ENCODE assay signal across 8 cellular contexts in the genomic region with DNA sequence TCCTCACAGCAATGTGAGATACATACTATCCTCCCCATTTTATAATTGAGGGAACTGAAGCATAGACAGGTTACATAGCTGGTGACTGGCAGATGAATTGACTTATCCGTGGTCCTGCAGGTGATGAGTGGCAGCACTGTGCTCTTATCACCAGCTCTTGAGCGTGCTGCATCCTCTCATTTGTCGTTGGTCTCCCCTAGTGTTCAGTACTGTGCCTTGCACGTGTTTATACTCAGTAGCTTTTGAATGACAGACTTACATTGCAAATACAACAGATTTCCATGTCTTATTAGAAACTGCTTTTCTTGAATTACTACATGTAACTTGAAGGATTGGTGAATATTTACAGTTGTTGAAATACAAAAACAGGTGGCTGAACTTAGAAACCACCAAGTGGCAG. TPM values are rescaled to one million over a fixed set of nuclear protein-coding genes. Genes with fewer than 3 reads are reported as not detected.
A peak's percentile ranks its signal among the peaks of the same experiment; 100 is the strongest.
DNase-seq lines count a peak whose midpoint lies in the region; FAIRE-seq and TF ChIP-seq lines count a peak whose summit lies in the region.
"Not testable (repeated sequence)": the region's sequence is repeated elsewhere in the genome, so short reads cannot be mapped to it uniquely, and the experiment has no call there.

No MANE protein-coding gene starts in this region.

- H3K4me2 ChIP-seq in endothelial cell of umbilical vein (ENCODE audit: insufficient read depth, low read length) = not testable (repeated sequence)

- H3K4me3 ChIP-seq in HEK293 (ENCODE audit: low read depth, low read length); endothelial cell of umbilical vein (replicated peaks in 1 of 3; ENCODE audit: insufficient read depth in 1 of 3, low read depth in 1 of 3, low read length in 3 of 3); testis: not testable (repeated sequence)

- POLR2A ChIA-PET in HEK293 (lab: Yijun Ruan, JAX); endothelial cell of umbilical vein (lab: Charles Lee): not testable (repeated sequence)

- DNase-seq in GM10266 (ENCODE audit: extremely low spot score) = peak; percentile 42
- peak; percentile 69 for DNase-seq in LHCN-M2 (ENCODE audit: low read depth)
- peak; percentile 91 for DNase-seq in RKO (ENCODE audit: low spot score)
- peak; percentile 60 for DNase-seq in activated T-cell treated with anti-CD3 and anti-CD28 coated beads, Interleukin-2, amount 50 U/mL, for 1 hour
- DNase-seq in endothelial cell of umbilical vein (ENCODE audit: low read depth, low spot score) = peak; percentile 70
- peak; percentile 25 for DNase-seq in midbrain (lab: John Stamatoyannopoulos, UW)
- DNase-seq in testis = peak; percentile 50

- 45 to 67% methylated on average over 4 of the region's 4 CpGs for WGBS in testis, 2 donors

- BruUV-seq in endothelial cell of umbilical vein (replicated peaks; lab: Mats Ljungman, UMichigan) = not testable (repeated sequence)

- TF ChIP-seq POLR2A in endothelial cell of umbilical vein (IDR thresholded peaks at IDR 0.05; ENCODE audit: low read depth, low read length); testis (IDR thresholded peaks at IDR 0.05): not testable (repeated sequence)

- not testable (repeated sequence) for H3K9ac ChIP-seq in endothelial cell of umbilical vein (replicated peaks; ENCODE audit: extremely low read depth, insufficient read depth, low read length)

- intact Hi-C loops in endothelial cell of umbilical vein (cut with micrococcal nuclease); testis (cut with DNase I; ENCODE audit: low total_unique reads): not testable (repeated sequence)

- not testable (repeated sequence) for H3K27me3 ChIP-seq in endothelial cell of umbilical vein (ENCODE audit: control insufficient read depth in 2 of 2, insufficient read depth in 2 of 2, low read length in 2 of 2); testis

- dilution Hi-C loops in endothelial cell of umbilical vein (cut with MboI; ENCODE audit: extremely low pct_ligation_motif_present, low sequenced_read_pairs) = not testable (repeated sequence)

- not testable (repeated sequence) for H4K20me1 ChIP-seq in endothelial cell of umbilical vein (replicated peaks; ENCODE audit: control insufficient read depth, extremely low read depth, insufficient read depth, low read length)

- H3K27ac ChIP-seq in HEK293 (ENCODE audit: extremely low read depth, low read depth, low read length); endothelial cell of umbilical vein (ENCODE audit: insufficient read depth, low read depth, low read length); testis: not testable (repeated sequence)

- CTCF ChIA-PET in HEK293 (lab: Yijun Ruan, JAX) (interaction anchor here (0.6 to 0.7 kb wide), 2 partner anchors 16 to 19 kb away, joined by 3 read pairs; no protein-coding TSS in a partner anchor), endothelial cell of umbilical vein (lab: Charles Lee) (interaction anchor here (0.7 to 1.7 kb wide), 6 partner anchors 11 to 65 kb away, joined by 3 to 7 read pairs (median 4); no protein-coding TSS in a partner anchor)

- peaks cover 30 to 67% of the 10 kb centered on the region in 2 experiments for H3K36me3 ChIP-seq in HEK293 (ENCODE audit: control insufficient read depth in 2 of 2, insufficient read depth in 1 of 2, low read length in 2 of 2)
- not testable (repeated sequence) for H3K36me3 ChIP-seq in endothelial cell of umbilical vein (ENCODE audit: control insufficient read depth in 2 of 2, extremely low read depth in 1 of 2, insufficient read depth in 2 of 2, low read length in 2 of 2); testis (ENCODE audit: low read depth, missing control alignments)

- not testable (repeated sequence) for H3K79me2 ChIP-seq in endothelial cell of umbilical vein (ENCODE audit: control insufficient read depth, insufficient read depth, low read length)

- H3K9me3 ChIP-seq in HEK293 (ENCODE audit: control insufficient read depth, insufficient read depth, low read depth, low read length); endothelial cell of umbilical vein (replicated peaks; ENCODE audit: control insufficient read depth, insufficient read depth, low read length); testis: not testable (repeated sequence)

- not testable (repeated sequence) for H3K4me1 ChIP-seq in HEK293 (ENCODE audit: control insufficient read depth, insufficient read depth, low read length)
- H3K4me1 ChIP-seq in endothelial cell of umbilical vein (ENCODE audit: control insufficient read depth, extremely low read depth, insufficient read depth, low read length) = peaks cover 11% of the 10 kb centered on the region
- peaks cover 14% of the 10 kb centered on the region for H3K4me1 ChIP-seq in testis

- H3K9me1 ChIP-seq in endothelial cell of umbilical vein (replicated peaks; ENCODE audit: control insufficient read depth, extremely low read depth, insufficient read depth, low read length) = not testable (repeated sequence)

- FAIRE-seq in endothelial cell of umbilical vein (lab: Jason Lieb, UNC) = not testable (repeated sequence)

- H2AFZ ChIP-seq in endothelial cell of umbilical vein (ENCODE audit: low read depth, low read length) = not testable (repeated sequence)

- TF ChIP-seq CTCF in GM10266 (IDR thresholded peaks at IDR 0.05; ENCODE audit: control insufficient read depth, insufficient read depth, low read depth, missing control alignments) (peak; percentile 45), endothelial cell of umbilical vein (IDR thresholded peaks at IDR 0.05; ENCODE audit: extremely low read depth in 1 of 2, insufficient read depth in 1 of 2, low read depth in 1 of 2, low read length in 2 of 2) (peak; percentile 47 to 58), testis (IDR thresholded peaks at IDR 0.05) (peak in 2 of 3 experiments; percentile 38 to 40)
- TF ChIP-seq CTCF in HEK293 (tag by site-specific recombination; IDR thresholded peaks at IDR 0.05) = not testable (repeated sequence)

TF ChIP-seq in HEK293, 187 proteins besides CTCF, POLR2A, EP300 and RAD21 (continues in another document):
- peak; percentile 45; the same call in 1 of the 2 replicates for TF ChIP-seq ZNF558 (tag by site-specific recombination; IDR thresholded peaks at IDR 0.05)
- TF ChIP-seq MEIS1 (CRISPR knock-in tag; IDR thresholded peaks at IDR 0.05; ENCODE audit: borderline replicate concordance) = peak; percentile 64; the same call in 1 of the 2 replicates

RNA-seq across cellular contexts. Expression of a gene that starts 33.7 kb away (rescaled TPM):
- total RNA-seq in LHCN-M2 (2014; rRNA removed) (84.2 and 116 TPM in 2 replicates), endothelial cell of umbilical vein (93.8 and 94.6 TPM in 2 replicates), testis (10 to 100 TPM; 46.1 to 52.8 TPM)
- polyA plus RNA-seq in LHCN-M2 (2012) = 85.6 TPM
- polyA plus RNA-seq in endothelial cell of umbilical vein (104 and 105 TPM in 2 replicates), testis (ENCODE audit: insufficient read depth, low read depth, low replicate concordance) (65.9 TPM)
- 104 and 121 TPM in 2 replicates for polyA plus RNA-seq in endothelial cell of umbilical vein (2011; cell fraction: cytosol; rRNA removed)
- polyA plus RNA-seq in endothelial cell of umbilical vein (2011; cell fraction: nucleus; rRNA removed) = 84.5 and 85.0 TPM in 2 replicates
- 102 and 127 TPM in 2 replicates for polyA plus RNA-seq in endothelial cell of umbilical vein (2012)
- 101 and 108 TPM in 2 replicates for polyA minus RNA-seq in endothelial cell of umbilical vein
- polyA minus RNA-seq in endothelial cell of umbilical vein (2011; cell fraction: cytosol; rRNA and poly(A)+ RNA removed) = 9.7 TPM
- 47.0 and 51.6 TPM in 2 replicates for polyA minus RNA-seq in endothelial cell of umbilical vein (2011; cell fraction: nucleus; rRNA and poly(A)+ RNA removed)

RNA-seq across cellular contexts. Expression of a gene that starts 47.4 kb away (rescaled TPM):
- 44.2 and 49.1 TPM in 2 replicates for total RNA-seq in LHCN-M2 (2014; rRNA removed)
- polyA plus RNA-seq in LHCN-M2 (2012) = 36.5 TPM
- 59.3 and 78.9 TPM in 2 replicates for total RNA-seq in endothelial cell of umbilical vein
- 38.9 and 44.6 TPM in 2 replicates for polyA plus RNA-seq in endothelial cell of umbilical vein
- polyA plus RNA-seq in endothelial cell of umbilical vein (2011; cell fraction: cytosol; rRNA removed) = 39.3 and 42.6 TPM in 2 replicates
- 140 and 141 TPM in 2 replicates for polyA plus RNA-seq in endothelial cell of umbilical vein (2011; cell fraction: nucleus; rRNA removed)
- polyA plus RNA-seq in endothelial cell of umbilical vein (2012) = 64.8 and 81.8 TPM in 2 replicates
- 143 and 164 TPM in 2 replicates for polyA minus RNA-seq in endothelial cell of umbilical vein
- polyA minus RNA-seq in endothelial cell of umbilical vein (2011; cell fraction: cytosol; rRNA and poly(A)+ RNA removed) = 45.5 TPM
- 68.1 and 97.0 TPM in 2 replicates for polyA minus RNA-seq in endothelial cell of umbilical vein (2011; cell fraction: nucleus; rRNA and poly(A)+ RNA removed)
- total RNA-seq in testis = 100 to 1,000 TPM; 171 to 247 TPM
- 257 TPM for polyA plus RNA-seq in testis (ENCODE audit: insufficient read depth, low read depth, low replicate concordance)

Comparison
In these comparisons a context has a peak if more than half of its experiments do, and no peak if none do; other contexts are left out.
1. DNase-seq: peak in every context shown above with its lines; median percentile 91 in RKO; 70 in endothelial cell of umbilical vein; 69 in LHCN-M2; 60 in activated T-cell treated with anti-CD3 and anti-CD28 coated beads, Interleukin-2, amount 50 U/mL, for 1 hour; 50 in testis; 42 in GM10266; 25 in midbrain.